18 cellular contexts compared by ENCODE assay signal in genomic region chr13:49512578-49512977, GRCh38. TPM values are rescaled to one million over a fixed set of nuclear protein-coding genes. Genes with fewer than 3 reads are reported as not detected.
"Had no signal": no experiment of that assay in that cellular context is flagged by ENCODE, and none has a peak within 500 bp of the region (broad histone marks: within the 10 kb centered on the region; RNA-seq: fewer than 3 reads in every experiment).

No MANE protein-coding gene starts in this region.

- H3K27me3 ChIP-seq: foreskin keratinocyte, neutrophil, right atrium auricular region, suprapubic skin, thyroid gland had no signal

- DNase-seq: endodermal cell; erythroblast; foreskin keratinocyte; immature natural killer cell; left ventricle myocardium inferior; mesenchymal stem cell; midbrain; small intestine; stimulated activated CD4-positive, alpha-beta T cell treated with anti-CD3 and anti-CD28 coated beads, Interleukin-12 subunit alpha, Interleukin-12 subunit beta, amount 100 ng/mL, for 4 hours; stimulated activated naive CD8-positive, alpha-beta T cell treated with anti-CD3 and anti-CD28 coated beads, Interleukin-15, Interleukin-2, amounts not matched to agents 100 U/mL and 50 U/mL, for 24 hours; thyroid gland had no signal

- H3K27ac Mint-ChIP-seq: dendritic cell treated with granulocyte-macrophage colony-stimulating factor and Interleukin-4, amounts not matched to agents 40 ng/mL and 50 ng/mL, for 4 days; endodermal cell; type B pancreatic cell had no signal

- H3K27ac ChIP-seq: foreskin keratinocyte, left ventricle myocardium inferior, neutrophil, right atrium auricular region, suprapubic skin, thyroid gland had no signal

- ATAC-seq: foreskin keratinocyte; stimulated activated naive CD8-positive, alpha-beta T cell treated with anti-CD3 and anti-CD28 coated beads, Interleukin-15, Interleukin-2, amounts not matched to agents 100 U/mL and 50 U/mL, for 24 hours had no signal

- H3K4me3 Mint-ChIP-seq: dendritic cell treated with granulocyte-macrophage colony-stimulating factor and Interleukin-4, amounts not matched to agents 40 ng/mL and 50 ng/mL, for 4 days; endodermal cell; immature natural killer cell; type B pancreatic cell had no signal

- H3K4me1 ChIP-seq: suprapubic skin had no signal

- H3K27me3 Mint-ChIP-seq: dendritic cell treated with granulocyte-macrophage colony-stimulating factor and Interleukin-4, amounts not matched to agents 40 ng/mL and 50 ng/mL, for 4 days; type B pancreatic cell had no signal

- H3K9me3 ChIP-seq: left ventricle myocardium inferior, neutrophil, right atrium auricular region, suprapubic skin, thyroid gland had no signal

- H3K9me3 Mint-ChIP-seq: dendritic cell treated with granulocyte-macrophage colony-stimulating factor and Interleukin-4, amounts not matched to agents 40 ng/mL and 50 ng/mL, for 4 days; endodermal cell; immature natural killer cell; type B pancreatic cell had no signal

- H3K4me3 ChIP-seq: left ventricle myocardium inferior, lung, right atrium auricular region, suprapubic skin, thyroid gland had no signal

RNA-seq across cellular contexts. Expression of gene PHF11, which starts 16.8 kb away (rescaled TPM):
- polyA plus RNA-seq: neural cell had no signal
